In genomic region chr16:324451-325334, GRCh38 we compare ENCODE assay signal across 9 cellular contexts. TPM values are rescaled to one million over a fixed set of nuclear protein-coding genes. Genes with fewer than 3 reads are reported as not detected.
DNase-seq lines count a peak whose midpoint lies in the region; ATAC-seq and TF ChIP-seq lines count a peak whose summit lies in the region.
"Had no signal": no experiment of that assay in that cellular context is flagged by ENCODE, and none has a peak within 500 bp of the region (broad histone marks: within the 10 kb centered on the region; RNA-seq: fewer than 3 reads in every experiment).

No MANE protein-coding gene starts in this region.

- intact Hi-C loops in sciatic nerve (cut with DNase I) (no loop called here), MCF 10A (cut with micrococcal nuclease) (no loop called here), right lobe of liver (cut with DNase I) (no loop called here)

- BruUV-seq in MCF 10A (replicated peaks; lab: Mats Ljungman, UMichigan) = no TSS peak

- ATAC-seq in activated naive CD8-positive, alpha-beta T cell treated with anti-CD3 and anti-CD28 coated beads, Interleukin-2, amount 50 U/mL, for 24 hours = peak; percentile 35
- ATAC-seq in sciatic nerve (no peak), right lobe of liver (no peak)

- CTCF ChIA-PET in MCF 10A (lab: Yijun Ruan, JAX) = interaction anchor here (0.6 to 0.8 kb wide), 2 partner anchors 37 to 1615 kb away, joined by 3 read pairs; no protein-coding TSS in a partner anchor

- POLR2A ChIA-PET in MCF 10A (lab: Yijun Ruan, JAX) = no interaction called here

- H3K36me3 ChIP-seq in right lobe of liver = no peaks in the 10 kb centered on the region

- H3K4me3 Mint-ChIP-seq in activated naive CD8-positive, alpha-beta T cell treated with anti-CD3 and anti-CD28 coated beads, Interleukin-2, amount 50 U/mL, for 24 hours = peak overlapping the region; percentile 56
- H3K4me3 Mint-ChIP-seq in MCF 10A (ENCODE audit: unreplicated experiment) (no peak overlapping the region), osteocyte (ENCODE audit: unreplicated experiment) (no peak overlapping the region)

- peak; percentile 40 for TF ChIP-seq POLR2A in GM15510 (IDR thresholded peaks at IDR 0.05; ENCODE audit: borderline replicate concordance, extremely low read depth, insufficient read length)
- no peak for TF ChIP-seq POLR2A in right lobe of liver (IDR thresholded peaks at IDR 0.05)

- no peak for TF ChIP-seq CTCF in MCF 10A (IDR thresholded peaks at IDR 0.05; ENCODE audit: unreplicated experiment)
- no peak for TF ChIP-seq CTCF in right lobe of liver (IDR thresholded peaks at IDR 0.05)
- TF ChIP-seq CTCF in osteocyte (IDR thresholded peaks at IDR 0.05) = no peak

- H3K27ac ChIP-seq in right lobe of liver = no peak overlapping the region

- DNase-seq in T-helper 1 cell (peak; percentile 61 to 73 (median 71)), sciatic nerve (ENCODE audit: low spot score) (no peak), MCF 10A (ENCODE audit: unreplicated experiment) (no peak), right lobe of liver (no peak), osteocyte (ENCODE audit: extremely low spot score, unreplicated experiment) (no peak)
- peak; percentile 54 for DNase-seq in activated naive CD8-positive, alpha-beta T cell treated with anti-CD3 and anti-CD28 coated beads, Interleukin-2, amount 50 U/mL, for 24 hours
- DNase-seq in stimulated activated CD4-positive, alpha-beta T cell treated with anti-CD3 and anti-CD28 coated beads, Interleukin-15, amount 100 ng/mL, for 24 hours = peak; percentile 63

- peaks cover 0 to 19% (median 10%) of the 10 kb centered on the region in 4 donors for H3K4me1 ChIP-seq in right lobe of liver

- H3K27me3 Mint-ChIP-seq in activated naive CD8-positive, alpha-beta T cell treated with anti-CD3 and anti-CD28 coated beads, Interleukin-2, amount 50 U/mL, for 24 hours = no peaks in the 10 kb centered on the region
- H3K27me3 Mint-ChIP-seq in MCF 10A (ENCODE audit: insufficient read depth, unreplicated experiment) (no peaks in the 10 kb centered on the region), osteocyte (ENCODE audit: unreplicated experiment) (no peaks in the 10 kb centered on the region)

- no peak overlapping the region for H3K4me3 ChIP-seq in right lobe of liver

- no peaks in the 10 kb centered on the region for H3K9me3 ChIP-seq in right lobe of liver

- no peak overlapping the region for H3K27ac Mint-ChIP-seq in activated naive CD8-positive, alpha-beta T cell treated with anti-CD3 and anti-CD28 coated beads, Interleukin-2, amount 50 U/mL, for 24 hours
- H3K27ac Mint-ChIP-seq in MCF 10A (ENCODE audit: low read depth, unreplicated experiment) = no peak overlapping the region
- H3K27ac Mint-ChIP-seq in osteocyte (ENCODE audit: unreplicated experiment) = no peak overlapping the region

- no peaks in the 10 kb centered on the region for H3K27me3 ChIP-seq in right lobe of liver

- H3K9me3 Mint-ChIP-seq in activated naive CD8-positive, alpha-beta T cell treated with anti-CD3 and anti-CD28 coated beads, Interleukin-2, amount 50 U/mL, for 24 hours = no peaks in the 10 kb centered on the region
- H3K9me3 Mint-ChIP-seq in MCF 10A (ENCODE audit: unreplicated experiment) = no peaks in the 10 kb centered on the region
- H3K9me3 Mint-ChIP-seq in osteocyte (ENCODE audit: unreplicated experiment) = no peaks in the 10 kb centered on the region

- peaks cover 47% of the 10 kb centered on the region for H3K4me1 Mint-ChIP-seq in activated naive CD8-positive, alpha-beta T cell treated with anti-CD3 and anti-CD28 coated beads, Interleukin-2, amount 50 U/mL, for 24 hours
- no peaks in the 10 kb centered on the region for H3K4me1 Mint-ChIP-seq in MCF 10A (ENCODE audit: insufficient read depth, unreplicated experiment)
- H3K4me1 Mint-ChIP-seq in osteocyte (ENCODE audit: unreplicated experiment) = peaks cover 4% of the 10 kb centered on the region

- 0% methylated on average over 1 of the region's 55 CpGs for WGBS in right lobe of liver (ENCODE audit: insufficient coverage, low coverage, low lambda C conversion rate, missing lambda C conversion rate)

- peaks cover 4% of the 10 kb centered on the region for H3K36me3 Mint-ChIP-seq in activated naive CD8-positive, alpha-beta T cell treated with anti-CD3 and anti-CD28 coated beads, Interleukin-2, amount 50 U/mL, for 24 hours (ENCODE audit: low read depth)
- H3K36me3 Mint-ChIP-seq in MCF 10A (ENCODE audit: insufficient read depth, unreplicated experiment) (peaks cover 8% of the 10 kb centered on the region), osteocyte (ENCODE audit: unreplicated experiment) (no peaks in the 10 kb centered on the region)

RNA-seq across cellular contexts. Expression of gene AXIN1, which starts 27.8 kb away (rescaled TPM):
- total RNA-seq in sciatic nerve (20.1 TPM), MCF 10A (2022) (37.0 and 43.7 TPM in 2 replicates), right lobe of liver (10 to 100 TPM in 3 of 6 experiments, 1 to 10 TPM in 3; 5.5 to 17.4 (median 9.4) TPM), osteocyte (31.5 and 33.0 TPM in 2 replicates)

RNA-seq across cellular contexts. Expression of gene PDIA2, which starts 41.7 kb away (rescaled TPM):
- total RNA-seq in sciatic nerve (0.85 TPM), MCF 10A (2022) (0.56 TPM in 1 of 2 replicates, not detected in the other), right lobe of liver (not detected), osteocyte (not detected in 2 replicates)

RNA-seq across cellular contexts. Expression of gene ARHGDIG, which starts 44.3 kb away (rescaled TPM):
- total RNA-seq in sciatic nerve = 0.94 TPM
- not detected in 2 replicates for total RNA-seq in MCF 10A (2022)
- total RNA-seq in right lobe of liver = not detected
- total RNA-seq in osteocyte = 0.54 TPM in 1 of 2 replicates, not detected in the other
- total RNA-seq: subcutaneous adipose tissue had no signal

RNA-seq across cellular contexts. Expression of gene MRPL28, which starts 45.6 kb away (rescaled TPM):
- 32.5 TPM for total RNA-seq in sciatic nerve
- total RNA-seq in MCF 10A (2022) = 105 and 121 TPM in 2 replicates
- total RNA-seq in right lobe of liver = 10 to 100 TPM; 29.9 to 64.7 (median 32.6) TPM
- total RNA-seq in osteocyte = 71.7 and 74.3 TPM in 2 replicates

RNA-seq across cellular contexts. Expression of gene RGS11, which starts 48.9 kb away (rescaled TPM):
- total RNA-seq in sciatic nerve = 48.9 TPM
- 1.7 and 3.6 TPM in 2 replicates for total RNA-seq in MCF 10A (2022)
- 1 to 10 TPM in 1 of 6 experiments, under 1 TPM in 5; 0.37 to 1.3 (median 0.80) TPM for total RNA-seq in right lobe of liver
- total RNA-seq in osteocyte = 6.2 and 9.5 TPM in 2 replicates

Comparison
In these comparisons a context has a peak if more than half of its experiments do, and no peak if none do; other contexts are left out.
1. DNase-seq: peak in T-helper 1 cell (5 of 5), activated naive CD8-positive, alpha-beta T cell treated with anti-CD3 and anti-CD28 coated beads, Interleukin-2, amount 50 U/mL, for 24 hours (single experiment) and stimulated activated CD4-positive, alpha-beta T cell treated with anti-CD3 and anti-CD28 coated beads, Interleukin-15, amount 100 ng/mL, for 24 hours (single experiment); none in sciatic nerve (single experiment), MCF 10A (single experiment), right lobe of liver (0 of 3) and osteocyte (single experiment).